Comparison of ENCODE assay signal across 18 cellular contexts in genomic region chr1:91685994-91686393, GRCh38.
A peak's percentile ranks its signal among the peaks of the same experiment; 100 is the strongest.
DNase-seq lines count a peak whose midpoint lies in the region; ATAC-seq and TF ChIP-seq lines count a peak whose summit lies in the region.
"Had no signal": no experiment of that assay in that cellular context is flagged by ENCODE, and none has a peak within 500 bp of the region (broad histone marks: within the 10 kb centered on the region; RNA-seq: fewer than 3 reads in every experiment).

No MANE protein-coding gene starts in this region.

- in situ Hi-C loops in gastrocnemius medialis (cut with MboI; ENCODE audit: low sequenced_read_pairs in 4 of 4): no loop called here

- intact Hi-C loops in esophagus muscularis mucosa (cut with DNase I) (no loop called here), gastrocnemius medialis (cut with DNase I; ENCODE audit: low total_unique reads) (no loop called here)

- H3K4me1 ChIP-seq in esophagus muscularis mucosa (peaks cover 42 to 61% (median 52%) of the 10 kb centered on the region in 4 donors), gastrocnemius medialis (peaks cover 30 to 47% of the 10 kb centered on the region in 2 donors), endodermal cell (ENCODE audit: control insufficient read depth, insufficient read depth, low read length) (peaks cover 13% of the 10 kb centered on the region)

- WGBS in esophagus muscularis mucosa: 47% methylated on average over 4 of the region's 4 CpGs
- WGBS in endodermal cell (ENCODE audit: insufficient coverage in 1 of 2, insufficient read length in 1 of 2), 2 experiments: 94 to 100% methylated on average over 2 to 4 of the region's 4 CpGs

- peaks cover 12 to 53% (median 30%) of the 10 kb centered on the region in 4 donors for H3K36me3 ChIP-seq in esophagus muscularis mucosa
- H3K36me3 ChIP-seq in gastrocnemius medialis: peaks cover 0 to 10% of the 10 kb centered on the region in 2 donors
- H3K36me3 ChIP-seq in endodermal cell (ENCODE audit: control insufficient read depth, insufficient read depth, low read length): no peaks in the 10 kb centered on the region

- TF ChIP-seq CTCF in esophagus muscularis mucosa (IDR thresholded peaks at IDR 0.05) (no peak), gastrocnemius medialis (IDR thresholded peaks at IDR 0.05 in 4 of 5, conservative IDR thresholded peaks at IDR 0.05 in 1 of 5) (no peak), endodermal cell (conservative IDR thresholded peaks at IDR 0.05) (no peak)

- no peaks in the 10 kb centered on the region for H3K36me3 Mint-ChIP-seq in stimulated activated memory B cell treated with anti-CD40 and anti-IgM and Interleukin-4, amounts not matched to agents 10 μg/mL and 1 μg/mL and 100 μg/mL, for 72 hours
- H3K36me3 Mint-ChIP-seq in endodermal cell (ENCODE audit: low read depth): no peaks in the 10 kb centered on the region
- H3K36me3 Mint-ChIP-seq: brain had no signal

- H3K9ac ChIP-seq in endodermal cell (ENCODE audit: extremely low read depth, low read length, poor library complexity, severe bottlenecking): no peak overlapping the region

- H3K27ac ChIP-seq in esophagus muscularis mucosa (replicated peaks in 1 of 4) (peak overlapping the region; percentile 31 to 50 (median 34)), gastrocnemius medialis (peak overlapping the region; percentile 40 to 74 (median 67)), endodermal cell (ENCODE audit: low read depth, low read length) (no peak overlapping the region)
- H3K27ac ChIP-seq: 22Rv1 had no signal

- H3K9me3 ChIP-seq in esophagus muscularis mucosa: no peaks in the 10 kb centered on the region
- no peaks in the 10 kb centered on the region for H3K9me3 ChIP-seq in gastrocnemius medialis
- H3K9me3 ChIP-seq in endodermal cell (ENCODE audit: control insufficient read depth, low read length): no peaks in the 10 kb centered on the region

- H3K27me3 ChIP-seq in esophagus muscularis mucosa (no peaks in the 10 kb centered on the region), gastrocnemius medialis (no peaks in the 10 kb centered on the region), endodermal cell (ENCODE audit: control insufficient read depth, insufficient read depth, low read length, poor library complexity, severe bottlenecking) (no peaks in the 10 kb centered on the region)

- DNase-seq in DMS153 (lab: John Stamatoyannopoulos, UW): peak; percentile 16
- DNase-seq in DMS153 treated with DMSO at 0.1 percent for 48 hours (lab: John Stamatoyannopoulos, UW; ENCODE audit: unreplicated experiment): no peak
- DNase-seq in NCI-H2196 (lab: John Stamatoyannopoulos, UW; ENCODE audit: unreplicated experiment): peak; percentile 51
- peak; percentile 77 for DNase-seq in esophagus muscularis mucosa (ENCODE audit: extremely low spot score)
- no peak for DNase-seq in gastrocnemius medialis
- DNase-seq in endodermal cell: no peak
- DNase-seq in HPDE6-E6E7 (ENCODE audit: extremely low spot score): no peak
- DNase-seq: activated CD8-positive, alpha-beta memory T cell treated with anti-CD3 and anti-CD28 coated beads for 24 hours; activated gamma-delta T cell; effector CD8-positive, alpha-beta T cell; naive thymus-derived CD8-positive, alpha-beta T cell; NCI-H1048; NCI-H774; right cardiac atrium; stimulated activated CD4-positive, alpha-beta T cell treated with anti-CD3 and anti-CD28 coated beads, Interleukin-4, amount 100 ng/mL, for 24 hours had no signal

- peaks cover 10% of the 10 kb centered on the region for H3K27me3 Mint-ChIP-seq in stimulated activated memory B cell treated with anti-CD40 and anti-IgM and Interleukin-4, amounts not matched to agents 10 μg/mL and 1 μg/mL and 100 μg/mL, for 72 hours
- no peaks in the 10 kb centered on the region for H3K27me3 Mint-ChIP-seq in endodermal cell (ENCODE audit: insufficient read depth)
- H3K27me3 Mint-ChIP-seq: brain; naive thymus-derived CD8-positive, alpha-beta T cell had no signal

- H3K4me3 ChIP-seq in esophagus muscularis mucosa: no peak overlapping the region
- no peak overlapping the region for H3K4me3 ChIP-seq in gastrocnemius medialis
- no peak overlapping the region for H3K4me3 ChIP-seq in endodermal cell (ENCODE audit: low read length)

- no peaks in the 10 kb centered on the region for H3K9me3 Mint-ChIP-seq in stimulated activated memory B cell treated with anti-CD40 and anti-IgM and Interleukin-4, amounts not matched to agents 10 μg/mL and 1 μg/mL and 100 μg/mL, for 72 hours
- no peaks in the 10 kb centered on the region for H3K9me3 Mint-ChIP-seq in endodermal cell
- H3K9me3 Mint-ChIP-seq: brain; naive thymus-derived CD8-positive, alpha-beta T cell had no signal

- no peak for TF ChIP-seq EP300 in esophagus muscularis mucosa (IDR thresholded peaks at IDR 0.05)

- TF ChIP-seq POLR2A in esophagus muscularis mucosa (IDR thresholded peaks at IDR 0.05; ENCODE audit: low read depth) (no peak), gastrocnemius medialis (IDR thresholded peaks at IDR 0.05) (no peak)

- H3K27ac Mint-ChIP-seq in stimulated activated memory B cell treated with anti-CD40 and anti-IgM and Interleukin-4, amounts not matched to agents 10 μg/mL and 1 μg/mL and 100 μg/mL, for 72 hours: no peak overlapping the region
- no peak overlapping the region for H3K27ac Mint-ChIP-seq in endodermal cell
- H3K27ac Mint-ChIP-seq: brain had no signal

- no peaks in the 10 kb centered on the region for H3K4me1 Mint-ChIP-seq in stimulated activated memory B cell treated with anti-CD40 and anti-IgM and Interleukin-4, amounts not matched to agents 10 μg/mL and 1 μg/mL and 100 μg/mL, for 72 hours
- peaks cover 35% of the 10 kb centered on the region for H3K4me1 Mint-ChIP-seq in endodermal cell

- H3K4me3 Mint-ChIP-seq in stimulated activated memory B cell treated with anti-CD40 and anti-IgM and Interleukin-4, amounts not matched to agents 10 μg/mL and 1 μg/mL and 100 μg/mL, for 72 hours: no peak overlapping the region
- no peak overlapping the region for H3K4me3 Mint-ChIP-seq in endodermal cell
- H3K4me3 Mint-ChIP-seq: brain had no signal

- peak; percentile 37 to 52 for ATAC-seq in gastrocnemius medialis
- ATAC-seq in stimulated activated memory B cell treated with anti-CD40 and anti-IgM and Interleukin-4, amounts not matched to agents 10 μg/mL and 1 μg/mL and 100 μg/mL, for 72 hours: no peak
- ATAC-seq: naive thymus-derived CD8-positive, alpha-beta T cell had no signal

Comparison
In these comparisons a context has a peak if more than half of its experiments do, and no peak if none do; other contexts are left out.
1. DNase-seq: peak in DMS153 (single experiment), NCI-H2196 (single experiment) and esophagus muscularis mucosa (single experiment); none in DMS153 treated with DMSO at 0.1 percent for 48 hours (single experiment), gastrocnemius medialis (0 of 2), endodermal cell (single experiment) and HPDE6-E6E7 (single experiment).